ENCODE assay signal across 8 cellular contexts in genomic region chr3:149751551-149751950, GRCh38. TPM values are rescaled to one million over a fixed set of nuclear protein-coding genes. Genes with fewer than 3 reads are reported as not detected.
DNase-seq lines count a peak whose midpoint lies in the region; TF ChIP-seq lines count a peak whose summit lies in the region.

No MANE protein-coding gene starts in this region.

- peak overlapping the region; percentile 99 for H3K27ac Mint-ChIP-seq in endodermal cell

- no peak for TF ChIP-seq CTCF in DOHH2 (IDR thresholded peaks at IDR 0.05; ENCODE audit: low read depth, low read length, poor library complexity, severe bottlenecking)
- no peak for TF ChIP-seq CTCF in OCI-LY1 (IDR thresholded peaks at IDR 0.05; ENCODE audit: low read length)
- TF ChIP-seq CTCF in endodermal cell (conservative IDR thresholded peaks at IDR 0.05): no peak
- no peak for TF ChIP-seq CTCF in ovary (IDR thresholded peaks at IDR 0.05)

- peaks cover 38% of the 10 kb centered on the region for H3K36me3 Mint-ChIP-seq in endodermal cell (ENCODE audit: low read depth)

- WGBS in endodermal cell (ENCODE audit: insufficient coverage in 1 of 2, insufficient read length in 1 of 2), 2 experiments: 8 to 16% methylated on average over 2 to 4 of the region's 4 CpGs
- WGBS in ovary, 3 donors: 6 to 11% (median 6%) methylated on average over 4 of the region's 4 CpGs

- no peak for TF ChIP-seq POLR2A in ovary (IDR thresholded peaks at IDR 0.05)

- DNase-seq in endodermal cell (no peak), ovary (no peak), NCI-H128 (lab: John Stamatoyannopoulos, UW; ENCODE audit: unreplicated experiment) (no peak), anterior cingulate cortex (lab: John Stamatoyannopoulos, UW) (no peak), activated gamma-delta T cell (lab: John Stamatoyannopoulos, UW) (no peak), NCI-H2196 (lab: John Stamatoyannopoulos, UW; ENCODE audit: unreplicated experiment) (no peak)

- intact Hi-C loops in ovary (cut with DNase I): no loop called here

- H3F3A ChIP-seq in DOHH2 (ENCODE audit: control insufficient read depth, insufficient read depth) (peaks cover 3% of the 10 kb centered on the region), OCI-LY1 (ENCODE audit: insufficient read depth, low read length) (no peaks in the 10 kb centered on the region)

- no peaks in the 10 kb centered on the region for H3K27me3 Mint-ChIP-seq in endodermal cell (ENCODE audit: insufficient read depth)

- H4K20me1 ChIP-seq in DOHH2 (ENCODE audit: control insufficient read depth, insufficient read depth, low read depth, low read length) (no peaks in the 10 kb centered on the region), OCI-LY1 (ENCODE audit: insufficient read depth, low read length) (no peaks in the 10 kb centered on the region)

- 0 out of 2 replicates have a peak overlapping the region, but pooled peaks have one; percentile 21 for H2AFZ ChIP-seq in OCI-LY1 (ENCODE audit: low read length)

- H3K4me2 ChIP-seq in DOHH2 (ENCODE audit: low read length): peak overlapping the region; percentile 59
- H3K4me2 ChIP-seq in OCI-LY1 (ENCODE audit: low read length): peak overlapping the region; percentile 80

- peaks cover 26% of the 10 kb centered on the region for H3K4me1 Mint-ChIP-seq in endodermal cell

- TF ChIP-seq EP300 in ovary (IDR thresholded peaks at IDR 0.05): no peak

- peaks cover 33% of the 10 kb centered on the region for H3K36me3 ChIP-seq in DOHH2 (ENCODE audit: control insufficient read depth, low read length)
- peaks cover 37% of the 10 kb centered on the region for H3K36me3 ChIP-seq in OCI-LY1 (ENCODE audit: insufficient read depth, low read length)
- H3K36me3 ChIP-seq in endodermal cell (ENCODE audit: control insufficient read depth, insufficient read depth, low read length): peaks cover 46% of the 10 kb centered on the region
- H3K36me3 ChIP-seq in ovary: no peaks in the 10 kb centered on the region

- peaks cover 23% of the 10 kb centered on the region for H3K4me1 ChIP-seq in DOHH2 (ENCODE audit: control insufficient read depth, low read length)
- peaks cover 17% of the 10 kb centered on the region for H3K4me1 ChIP-seq in OCI-LY1 (ENCODE audit: insufficient read depth, low read length, severe bottlenecking)
- peaks cover 2% of the 10 kb centered on the region for H3K4me1 ChIP-seq in endodermal cell (ENCODE audit: control insufficient read depth, insufficient read depth, low read length)
- no peaks in the 10 kb centered on the region for H3K4me1 ChIP-seq in ovary (ENCODE audit: insufficient read depth)

- H3K9me2 ChIP-seq in DOHH2 (replicated peaks; ENCODE audit: control insufficient read depth, low read length) (no peaks in the 10 kb centered on the region), OCI-LY1 (ENCODE audit: low read depth, low read length) (no peaks in the 10 kb centered on the region)

- H3K79me2 ChIP-seq in DOHH2 (ENCODE audit: control insufficient read depth, low read length) (peaks cover 17% of the 10 kb centered on the region), OCI-LY1 (ENCODE audit: insufficient read depth, low read length) (0 out of 2 replicates have a peak, but pooled peaks cover 3% of the 10 kb centered on the region)

- peak overlapping the region; percentile 95 for H3K4me3 Mint-ChIP-seq in endodermal cell

- H3K27ac ChIP-seq in DOHH2 (ENCODE audit: low read depth, low read length) (no peak overlapping the region), OCI-LY1 (ENCODE audit: low read depth, low read length, poor library complexity, severe bottlenecking) (no peak overlapping the region), endodermal cell (ENCODE audit: low read depth, low read length) (no peak overlapping the region), ovary (no peak overlapping the region)

- peak overlapping the region; percentile 80 for H3K9ac ChIP-seq in OCI-LY1 (ENCODE audit: low read length)
- peak overlapping the region; percentile 81 for H3K9ac ChIP-seq in endodermal cell (ENCODE audit: extremely low read depth, low read length, poor library complexity, severe bottlenecking)

- no peaks in the 10 kb centered on the region for H3K9me3 Mint-ChIP-seq in endodermal cell

- H3K27me3 ChIP-seq in DOHH2 (ENCODE audit: control insufficient read depth, low read length) (no peaks in the 10 kb centered on the region), OCI-LY1 (ENCODE audit: insufficient read depth, low read length) (no peaks in the 10 kb centered on the region), endodermal cell (ENCODE audit: control insufficient read depth, insufficient read depth, low read length, poor library complexity, severe bottlenecking) (no peaks in the 10 kb centered on the region), ovary (no peaks in the 10 kb centered on the region)

- peak overlapping the region; percentile 90 for H3K4me3 ChIP-seq in DOHH2 (ENCODE audit: low read length)
- peak overlapping the region; percentile 83 for H3K4me3 ChIP-seq in OCI-LY1 (ENCODE audit: low read depth, low read length, poor library complexity, severe bottlenecking)
- H3K4me3 ChIP-seq in endodermal cell (ENCODE audit: low read length): peak overlapping the region; percentile 98
- peak overlapping the region; percentile 81 for H3K4me3 ChIP-seq in ovary

- H3K9me3 ChIP-seq in DOHH2 (ENCODE audit: control insufficient read depth, insufficient read depth, low read length) (no peaks in the 10 kb centered on the region), OCI-LY1 (ENCODE audit: low read length) (no peaks in the 10 kb centered on the region), endodermal cell (ENCODE audit: control insufficient read depth, low read length) (no peaks in the 10 kb centered on the region), ovary (no peaks in the 10 kb centered on the region)

RNA-seq across cellular contexts. Expression of gene COMMD2, which starts 0.7 kb away (rescaled TPM):
- total RNA-seq in endodermal cell (10 to 100 TPM; 65.3 to 77.0 TPM), ovary (10 to 100 TPM; 19.8 to 40.9 (median 35.2) TPM)
- 61.3 TPM for polyA plus RNA-seq in endodermal cell (2013, experiment 1 of 2)
- polyA plus RNA-seq in endodermal cell (2013, experiment 2 of 2): 53.5 TPM
- polyA plus RNA-seq in ovary: 10 to 100 TPM; 15.6 to 31.2 TPM

RNA-seq across cellular contexts. Expression of gene ANKUB1, which starts 40.8 kb away (rescaled TPM):
- total RNA-seq in endodermal cell (not detected), ovary (1 to 10 TPM in 1 of 7 donors, under 1 TPM in 4, not detected in 2; 0.10 to 3.8 (median 0.48) TPM)
- not detected for polyA plus RNA-seq in endodermal cell (2013, experiment 1 of 2)
- polyA plus RNA-seq in endodermal cell (2013, experiment 2 of 2): not detected
- not detected for polyA plus RNA-seq in ovary
